ENCODE assay signal across 24 cellular contexts in genomic region chr18:8279348-8279747, GRCh38.
"Had no signal": no experiment of that assay in that cellular context is flagged by ENCODE, and none has a peak within 500 bp of the region (broad histone marks: within the 10 kb centered on the region; RNA-seq: fewer than 3 reads in every experiment).

No MANE protein-coding gene starts in this region.

- H3K27me3 ChIP-seq: colonic mucosa, esophagus muscularis mucosa, suprapubic skin, transverse colon, upper lobe of right lung, uterus had no signal

- H3K9me3 Mint-ChIP-seq: dendritic cell treated with granulocyte-macrophage colony-stimulating factor and Interleukin-4, amounts not matched to agents 40 ng/mL and 50 ng/mL, for 4 days; mesothelial cell of epicardium; natural killer cell treated with Interleukin-12 subunit alpha and Interleukin-12 subunit beta and Interleukin-15 and Interleukin-18, amount 100 ng/mL, for 72 hours; neural crest cell; stimulated activated naive CD8-positive, alpha-beta T cell treated with anti-CD3 and anti-CD28 coated beads, Interleukin-15, amount 100 ng/mL, for 72 hours had no signal

- H3K4me2 ChIP-seq: smooth muscle cell had no signal

- H3K4me3 ChIP-seq: colonic mucosa, esophagus muscularis mucosa, lung, mucosa of descending colon, psoas muscle, smooth muscle cell, suprapubic skin, transverse colon, upper lobe of right lung, uterus had no signal

- H3K27me3 Mint-ChIP-seq: dendritic cell treated with granulocyte-macrophage colony-stimulating factor and Interleukin-4, amounts not matched to agents 40 ng/mL and 50 ng/mL, for 4 days; natural killer cell treated with Interleukin-12 subunit alpha and Interleukin-12 subunit beta and Interleukin-15 and Interleukin-18, amount 100 ng/mL, for 72 hours; stimulated activated naive CD8-positive, alpha-beta T cell treated with anti-CD3 and anti-CD28 coated beads, Interleukin-15, amount 100 ng/mL, for 72 hours had no signal

- H3K4me1 Mint-ChIP-seq: memory B cell; naive B cell; neural crest cell; stimulated activated naive CD8-positive, alpha-beta T cell treated with anti-CD3 and anti-CD28 coated beads, Interleukin-15, amount 100 ng/mL, for 72 hours had no signal

- DNase-seq: colonic mucosa; effector CD8-positive, alpha-beta T cell; mucosa of descending colon; naive B cell; psoas muscle; stimulated activated CD4-positive, alpha-beta T cell treated with anti-CD3 and anti-CD28 coated beads, Interleukin-12 subunit alpha, Interleukin-12 subunit beta, amount 100 ng/mL, for 4 hours; stimulated activated CD4-positive, alpha-beta T cell treated with anti-CD3 and anti-CD28 coated beads, Interleukin-1b, Interleukin-23, amount 100 ng/mL, for 48 hours; stimulated activated CD4-positive, alpha-beta T cell treated with anti-CD3 and anti-CD28 coated beads, Interleukin-4, amount 100 ng/mL, for 1 hour; stimulated activated CD8-positive, alpha-beta memory T cell treated with anti-CD3 and anti-CD28 coated beads, Interleukin-4, amount 100 ng/mL, for 48 hours; stimulated activated naive CD4-positive, alpha-beta T cell; stimulated activated naive CD8-positive, alpha-beta T cell treated with anti-CD3 and anti-CD28 coated beads, Interleukin-15, amount 100 ng/mL, for 72 hours; transverse colon; upper lobe of right lung had no signal

- ATAC-seq: mucosa of descending colon; natural killer cell treated with Interleukin-12 subunit alpha and Interleukin-12 subunit beta and Interleukin-15 and Interleukin-18, amount 100 ng/mL, for 72 hours; psoas muscle; sciatic nerve; stimulated activated naive CD8-positive, alpha-beta T cell treated with anti-CD3 and anti-CD28 coated beads, Interleukin-15, amount 100 ng/mL, for 72 hours; upper lobe of right lung had no signal

- H3K9me3 ChIP-seq: colonic mucosa, esophagus muscularis mucosa, mucosa of descending colon, psoas muscle, suprapubic skin, transverse colon, upper lobe of right lung, uterus had no signal

- H3K27ac Mint-ChIP-seq: dendritic cell treated with granulocyte-macrophage colony-stimulating factor and Interleukin-4, amounts not matched to agents 40 ng/mL and 50 ng/mL, for 4 days; memory B cell; mesothelial cell of epicardium; naive B cell; natural killer cell treated with Interleukin-12 subunit alpha and Interleukin-12 subunit beta and Interleukin-15 and Interleukin-18, amount 100 ng/mL, for 72 hours; stimulated activated naive CD8-positive, alpha-beta T cell treated with anti-CD3 and anti-CD28 coated beads, Interleukin-15, amount 100 ng/mL, for 72 hours had no signal

- H3K36me3 ChIP-seq: colonic mucosa, esophagus muscularis mucosa, suprapubic skin, transverse colon, upper lobe of right lung, uterus had no signal

- H3K4me3 Mint-ChIP-seq: dendritic cell treated with granulocyte-macrophage colony-stimulating factor and Interleukin-4, amounts not matched to agents 40 ng/mL and 50 ng/mL, for 4 days; memory B cell; mesothelial cell of epicardium; naive B cell; natural killer cell treated with Interleukin-12 subunit alpha and Interleukin-12 subunit beta and Interleukin-15 and Interleukin-18, amount 100 ng/mL, for 72 hours; neural crest cell; stimulated activated naive CD8-positive, alpha-beta T cell treated with anti-CD3 and anti-CD28 coated beads, Interleukin-15, amount 100 ng/mL, for 72 hours had no signal

- H3K27ac ChIP-seq: colonic mucosa, esophagus muscularis mucosa, psoas muscle, suprapubic skin, transverse colon, upper lobe of right lung, uterus had no signal

- H3K4me1 ChIP-seq: colonic mucosa, psoas muscle, suprapubic skin, transverse colon, upper lobe of right lung, uterus had no signal

- H3K36me3 Mint-ChIP-seq: memory B cell; mesothelial cell of epicardium; naive B cell; natural killer cell treated with Interleukin-12 subunit alpha and Interleukin-12 subunit beta and Interleukin-15 and Interleukin-18, amount 100 ng/mL, for 72 hours had no signal
